1 cellular context compared by ENCODE assay signal in the genomic region with DNA sequence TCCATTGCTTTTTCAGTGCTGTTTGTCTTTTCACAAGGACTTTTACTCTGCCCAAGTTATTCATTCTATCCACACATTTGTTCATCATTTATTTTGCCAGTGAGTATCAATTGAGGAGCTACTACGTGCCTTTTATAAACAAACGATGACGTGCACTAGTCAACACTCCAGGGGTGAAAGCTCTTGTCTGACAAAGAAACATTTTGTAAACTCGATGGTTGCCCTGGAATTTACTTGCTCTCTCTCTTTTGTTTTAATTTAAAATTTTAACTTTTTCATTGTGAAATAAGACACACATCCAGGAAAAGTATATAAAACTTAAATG.
TF ChIP-seq lines count a peak whose summit lies in the region.

No MANE protein-coding gene starts in this region.

TF ChIP-seq in WTC11, 78 proteins besides CTCF, POLR2A, EP300 and RAD21:
- TF ChIP-seq, protein P1, sequence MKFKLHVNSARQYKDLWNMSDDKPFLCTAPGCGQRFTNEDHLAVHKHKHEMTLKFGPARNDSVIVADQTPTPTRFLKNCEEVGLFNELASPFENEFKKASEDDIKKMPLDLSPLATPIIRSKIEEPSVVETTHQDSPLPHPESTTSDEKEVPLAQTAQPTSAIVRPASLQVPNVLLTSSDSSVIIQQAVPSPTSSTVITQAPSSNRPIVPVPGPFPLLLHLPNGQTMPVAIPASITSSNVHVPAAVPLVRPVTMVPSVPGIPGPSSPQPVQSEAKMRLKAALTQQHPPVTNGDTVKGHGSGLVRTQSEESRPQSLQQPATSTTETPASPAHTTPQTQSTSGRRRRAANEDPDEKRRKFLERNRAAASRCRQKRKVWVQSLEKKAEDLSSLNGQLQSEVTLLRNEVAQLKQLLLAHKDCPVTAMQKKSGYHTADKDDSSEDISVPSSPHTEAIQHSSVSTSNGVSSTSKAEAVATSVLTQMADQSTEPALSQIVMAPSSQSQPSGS (CRISPR knock-in tag; IDR thresholded peaks at IDR 0.05; ENCODE audit: borderline replicate concordance, low read depth) = no peak
- TF ChIP-seq, protein P2, sequence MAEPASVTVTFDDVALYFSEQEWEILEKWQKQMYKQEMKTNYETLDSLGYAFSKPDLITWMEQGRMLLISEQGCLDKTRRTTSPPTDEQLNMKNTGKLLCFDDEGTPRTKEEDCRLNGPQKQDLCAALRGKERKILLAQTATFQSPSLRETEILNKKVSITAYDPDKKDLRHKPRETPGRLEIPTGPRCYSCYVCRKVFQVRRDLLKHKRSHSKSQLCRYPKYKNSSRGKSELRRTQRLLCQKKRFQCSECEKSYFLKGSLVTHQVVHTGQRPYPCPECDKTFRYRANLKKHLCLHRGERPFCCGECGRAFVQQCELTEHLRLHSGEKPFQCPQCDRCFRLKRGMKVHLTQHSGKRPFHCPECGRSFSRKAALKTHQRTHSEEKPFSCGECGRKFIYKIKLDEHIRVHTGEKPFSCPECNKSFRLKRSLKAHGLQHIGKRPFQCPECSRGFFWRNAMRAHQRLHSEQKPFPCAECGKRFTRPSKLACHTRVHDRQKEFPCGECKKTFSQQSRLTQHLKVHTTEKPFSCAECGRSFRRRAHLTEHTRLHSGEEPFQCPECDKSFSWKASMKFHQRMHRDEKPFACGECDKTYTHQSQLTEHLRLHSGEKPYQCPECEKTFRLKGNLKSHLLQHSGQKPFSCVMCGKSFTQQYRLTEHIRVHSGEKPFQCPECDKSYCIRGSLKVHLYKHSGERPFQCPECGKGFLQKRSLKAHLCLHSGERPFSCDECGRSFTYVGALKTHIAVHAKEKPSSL (CRISPR knock-in tag; conservative IDR thresholded peaks at IDR 0.05) = no peak
- TF ChIP-seq OVOL2 (CRISPR knock-in tag; IDR thresholded peaks at IDR 0.05; ENCODE audit: borderline replicate concordance) (no peak), MAX (CRISPR knock-in tag; IDR thresholded peaks at IDR 0.05) (no peak)
